8 cellular contexts compared by ENCODE assay signal in the genomic region with DNA sequence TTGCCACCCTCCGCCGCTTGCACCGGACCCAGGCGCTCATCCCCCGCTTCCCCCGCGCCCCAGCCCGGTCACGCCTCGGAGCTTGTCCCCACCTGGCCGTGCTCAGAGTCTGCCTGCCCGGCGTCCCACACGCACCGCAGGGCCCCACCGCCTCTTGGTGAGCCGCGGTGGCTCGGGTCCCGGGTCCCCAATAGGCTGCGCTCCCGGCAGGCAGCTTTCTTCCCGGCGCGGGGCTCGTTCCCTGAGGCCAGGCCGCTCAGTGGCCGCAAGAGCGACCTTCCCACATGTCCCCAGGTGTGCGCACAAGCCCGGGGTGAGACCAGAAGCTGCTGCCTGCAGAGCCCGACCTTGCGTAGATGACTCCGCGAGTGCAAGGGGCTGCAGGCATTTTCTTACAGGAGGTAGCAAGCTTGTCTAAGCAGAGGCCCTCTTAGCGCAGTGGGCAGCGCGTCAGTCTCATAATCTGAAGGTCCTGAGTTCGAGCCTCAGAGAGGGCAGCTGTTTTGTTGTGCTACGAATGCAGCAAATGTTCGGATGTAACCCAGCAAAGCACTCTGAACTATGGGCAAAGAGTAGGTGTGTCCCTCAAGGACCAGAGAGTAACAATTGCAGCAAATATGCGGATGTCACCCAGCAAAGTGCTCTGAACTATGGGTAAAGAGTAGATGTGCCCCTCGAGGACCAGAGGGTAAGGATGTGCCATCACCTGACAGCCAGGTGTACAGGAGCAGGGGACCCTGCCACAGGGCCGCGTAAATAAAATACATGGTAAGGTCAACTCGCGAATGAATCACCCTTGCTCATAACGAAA. TPM values are rescaled to one million over a fixed set of nuclear protein-coding genes. Genes with fewer than 3 reads are reported as not detected.
DNase-seq lines count a peak whose midpoint lies in the region; ATAC-seq, FAIRE-seq and TF ChIP-seq lines count a peak whose summit lies in the region.

No MANE protein-coding gene starts in this region.

- intact Hi-C loops in HepG2 (cut with micrococcal nuclease; ENCODE audit: unreplicated experiment), result loop anchor here (2.0 to 10.0 kb wide), 2 partner anchors 15 to 189 kb away; no protein-coding TSS in a partner anchor

- FAIRE-seq in HepG2 (lab: Jason Lieb, UNC) (peak; percentile 96), small intestine (lab: Jason Lieb, UNC) (no peak)

- no peaks in the 10 kb centered on the region for H3K79me2 ChIP-seq in HepG2 (ENCODE audit: insufficient read depth, low read length)

- no peak overlapping the region for H2AFZ ChIP-seq in HepG2 (ENCODE audit: low read length)

- POLR2A ChIA-PET in HepG2 (lab: Yijun Ruan, JAX), result interaction anchor here (0.7 to 2.1 kb wide), 7 partner anchors 14 to 168 kb away, joined by 3 to 13 read pairs (median 3); a partner anchor contains a TSS

- peak overlapping the region; percentile 41 for H3K27ac ChIP-seq in HepG2 (ENCODE audit: extremely low read length, insufficient read depth, low read length)
- H3K27ac ChIP-seq in suprapubic skin, result no peak overlapping the region
- H3K27ac ChIP-seq in small intestine (ENCODE audit: low read depth in 1 of 2, low read length in 1 of 2), result no peak overlapping the region

- no peak; the same call in 1 of the 2 replicates for TF ChIP-seq RAD21 in HepG2 (CRISPR knock-in tag; IDR thresholded peaks at IDR 0.05)

- H3K9ac ChIP-seq in HepG2 (ENCODE audit: insufficient read depth, low read depth, low read length), result peak overlapping the region; percentile 35

- H3K4me1 ChIP-seq in HepG2 (ENCODE audit: insufficient read depth, low read length), result peaks cover 30% of the 10 kb centered on the region
- no peaks in the 10 kb centered on the region for H3K4me1 ChIP-seq in suprapubic skin
- H3K4me1 ChIP-seq in small intestine (ENCODE audit: control insufficient read depth in 2 of 2, insufficient read depth in 1 of 2, low read depth in 1 of 2, low read length in 1 of 2), result no peaks in the 10 kb centered on the region

- CTCF ChIA-PET in HepG2 (lab: Yijun Ruan, JAX; ENCODE audit: low intra/inter-chr PET ratio, low total read pairs), result interaction anchor here (1.5 to 1.8 kb wide), 2 partner anchors 14 to 15 kb away, joined by 4 to 7 read pairs; no protein-coding TSS in a partner anchor

- peak; percentile 73 for ATAC-seq in GM21619 (IDR thresholded peaks at IDR 0.05; ENCODE audit: unreplicated experiment)
- ATAC-seq in HepG2, result peak; percentile 93
- ATAC-seq in GM19455 (IDR thresholded peaks at IDR 0.05; ENCODE audit: unreplicated experiment), result no peak

- H3K4me3 ChIP-seq in HepG2 (replicated peaks in 1 of 3; ENCODE audit: insufficient read depth in 1 of 3, low read depth in 2 of 3, low read length in 3 of 3), result peak overlapping the region; percentile 57 to 80 (median 59)
- peak overlapping the region; percentile 7 for H3K4me3 ChIP-seq in suprapubic skin
- no peak overlapping the region for H3K4me3 ChIP-seq in small intestine (ENCODE audit: low read depth in 1 of 2, low read length in 2 of 2)

- TF ChIP-seq POLR2A in HepG2 (IDR thresholded peaks at IDR 0.05; ENCODE audit: insufficient read depth in 1 of 2, low read depth in 2 of 2, low read length in 2 of 2) (no peak), suprapubic skin (IDR thresholded peaks at IDR 0.05) (no peak)

- TF ChIP-seq EP300 in HepG2 (IDR thresholded peaks at IDR 0.05; ENCODE audit: low read depth in 2 of 2, low read length in 2 of 2) (peak; percentile 9 to 43; a peak in 1 of 4 replicates), HepG2 (CRISPR knock-in tag; IDR thresholded peaks at IDR 0.05; ENCODE audit: borderline replicate concordance) (peak; percentile 59; the same call in 1 of the 2 replicates), suprapubic skin (IDR thresholded peaks at IDR 0.05) (no peak)

- in situ Hi-C loops in HepG2 (cut with HindIII; ENCODE audit: extremely low pct_ligation_motif_present, low pct_unique_long_range_greater_than_20kb), result no loop called here

- no TSS peak for BruUV-seq in HepG2 (replicated peaks; lab: Mats Ljungman, UMichigan)

- no peaks in the 10 kb centered on the region for H3K36me3 ChIP-seq in HepG2 (replicated peaks in 1 of 2; ENCODE audit: control insufficient read depth in 1 of 2, insufficient read depth in 2 of 2, low read length in 2 of 2)
- H3K36me3 ChIP-seq in suprapubic skin, result no peaks in the 10 kb centered on the region
- H3K36me3 ChIP-seq in small intestine (ENCODE audit: control insufficient read depth in 2 of 2, insufficient read depth in 2 of 2, low read length in 2 of 2), result no peaks in the 10 kb centered on the region

- 1% methylated on average over 35 of the region's 48 CpGs for WGBS in HepG2 (ENCODE audit: low lambda C conversion rate)
- WGBS in suprapubic skin, result 1% methylated on average over 33 of the region's 48 CpGs
- whole genome bisulfite sequencing in small intestine, 3 donors, result 3 to 11% (median 9%) methylated on average over 37 to 48 of the region's 48 CpGs

- peak overlapping the region; percentile 83 for H3K4me2 ChIP-seq in HepG2 (ENCODE audit: low read depth, low read length)

- TF ChIP-seq CTCF in HepG2 (CRISPR knock-in tag; IDR thresholded peaks at IDR 0.05), result peak; percentile 44
- no peak for TF ChIP-seq CTCF in suprapubic skin (IDR thresholded peaks at IDR 0.05)

- H3K27me3 ChIP-seq in HepG2 (ENCODE audit: control insufficient read depth in 1 of 2, insufficient read depth in 2 of 2, low read length in 2 of 2), result peaks cover 4 to 32% of the 10 kb centered on the region in 2 experiments
- H3K27me3 ChIP-seq in suprapubic skin, result peaks cover 40% of the 10 kb centered on the region
- peaks cover 3 to 18% of the 10 kb centered on the region in 2 donors for H3K27me3 ChIP-seq in small intestine (ENCODE audit: control insufficient read depth in 2 of 2, insufficient read depth in 2 of 2, low read length in 2 of 2)

- DNase-seq in DMS153 (lab: John Stamatoyannopoulos, UW), result peak; percentile 84
- DNase-seq in NCI-H1436 (lab: John Stamatoyannopoulos, UW), result peak; percentile 60
- DNase-seq in astrocyte of the hippocampus (ENCODE audit: low read depth, low spot score), result peak; percentile 79
- peak; percentile 99 for DNase-seq in HepG2 (ENCODE audit: low spot score)
- DNase-seq in suprapubic skin (ENCODE audit: low spot score in 2 of 2), result peak in 1 of 2 donors; percentile 59
- DNase-seq in small intestine, result no peak

- H3K9me3 ChIP-seq in HepG2 (ENCODE audit: low read length) (no peaks in the 10 kb centered on the region), suprapubic skin (no peaks in the 10 kb centered on the region), small intestine (ENCODE audit: control insufficient read depth, low read depth) (no peaks in the 10 kb centered on the region)

- H4K20me1 ChIP-seq in HepG2 (ENCODE audit: insufficient read depth, low read length), result no peaks in the 10 kb centered on the region

TF ChIP-seq in HepG2, 621 proteins besides CTCF, POLR2A, EP300 and RAD21 (continues in another document):
- TF ChIP-seq IKZF1 (IDR thresholded peaks at IDR 0.05), result no peak

RNA-seq across cellular contexts. Expression of a gene that starts 15.6 kb away (rescaled TPM):
- not detected in 2 replicates for total RNA-seq in HepG2 (2016; rRNA removed; fragmentation: Illumina TruSeq; extraction: Trizol)
- not detected in 2 replicates for total RNA-seq in HepG2 (2016; cell fraction: cytosol; rRNA removed; fragmentation: Illumina TruSeq; extraction: Trizol; ENCODE audit: low read depth)
- not detected in 2 replicates for total RNA-seq in HepG2 (2016; cell fraction: insoluble cytoplasmic fraction; rRNA removed; fragmentation: Illumina TruSeq; extraction: Trizol)
- not detected in 2 replicates for total RNA-seq in HepG2 (2016; cell fraction: membrane; rRNA removed; fragmentation: Illumina TruSeq; extraction: Trizol)
- not detected in 2 replicates for total RNA-seq in HepG2 (2016; cell fraction: nucleus; rRNA removed; fragmentation: Illumina TruSeq; extraction: Trizol)
- not detected in 2 replicates for polyA plus RNA-seq in HepG2 (2011; rRNA removed)
- polyA plus RNA-seq in HepG2 (2011; cell fraction: cytosol; rRNA removed), result not detected in 2 replicates
- polyA plus RNA-seq in HepG2 (2011; cell fraction: nucleus; rRNA removed), result 0.10 TPM in 1 of 2 replicates, not detected in the other
- not detected in 2 replicates for polyA plus RNA-seq in HepG2 (2012)
- not detected in 2 replicates for polyA plus RNA-seq in HepG2 (2016; cell fraction: cytosol; fragmentation: Illumina TruSeq; extraction: Trizol; ENCODE audit: low read depth)
- polyA plus RNA-seq in HepG2 (2016; cell fraction: insoluble cytoplasmic fraction; fragmentation: Illumina TruSeq; extraction: Trizol; ENCODE audit: low read depth), result not detected in 2 replicates
- not detected in 2 replicates for polyA plus RNA-seq in HepG2 (2016; cell fraction: membrane; fragmentation: Illumina TruSeq; extraction: Trizol; ENCODE audit: low read depth)
- not detected in 2 replicates for polyA plus RNA-seq in HepG2 (2016; cell fraction: nucleus; fragmentation: Illumina TruSeq; extraction: Trizol; ENCODE audit: insufficient read depth, low read depth)
- polyA minus RNA-seq in HepG2 (2011; rRNA and poly(A)+ RNA removed; ENCODE audit: low replicate concordance), result not detected in 2 replicates
- not detected in 2 replicates for polyA minus RNA-seq in HepG2 (2011; cell fraction: cytosol; rRNA and poly(A)+ RNA removed)
- not detected in 2 replicates for polyA minus RNA-seq in HepG2 (2011; cell fraction: nucleus; rRNA and poly(A)+ RNA removed)
- not detected for total RNA-seq in suprapubic skin
- polyA plus RNA-seq in small intestine, result not detected

RNA-seq across cellular contexts. Expression of a gene that starts 35.8 kb away (rescaled TPM):
- total RNA-seq in HepG2 (2016; rRNA removed; fragmentation: Illumina TruSeq; extraction: Trizol), result 12.2 and 14.0 TPM in 2 replicates
- total RNA-seq in HepG2 (2016; cell fraction: cytosol; rRNA removed; fragmentation: Illumina TruSeq; extraction: Trizol; ENCODE audit: low read depth), result 3.5 and 3.6 TPM in 2 replicates
- total RNA-seq in HepG2 (2016; cell fraction: insoluble cytoplasmic fraction; rRNA removed; fragmentation: Illumina TruSeq; extraction: Trizol), result 13.3 and 16.5 TPM in 2 replicates
- 10.1 and 11.2 TPM in 2 replicates for total RNA-seq in HepG2 (2016; cell fraction: membrane; rRNA removed; fragmentation: Illumina TruSeq; extraction: Trizol)
- total RNA-seq in HepG2 (2016; cell fraction: nucleus; rRNA removed; fragmentation: Illumina TruSeq; extraction: Trizol), result 10.9 and 15.4 TPM in 2 replicates
- 8.6 and 9.0 TPM in 2 replicates for polyA plus RNA-seq in HepG2 (2011; rRNA removed)
- polyA plus RNA-seq in HepG2 (2011; cell fraction: cytosol; rRNA removed), result 4.5 and 5.9 TPM in 2 replicates
- polyA plus RNA-seq in HepG2 (2011; cell fraction: nucleus; rRNA removed), result 20.0 and 26.0 TPM in 2 replicates
- 9.4 and 12.6 TPM in 2 replicates for polyA plus RNA-seq in HepG2 (2012)
- polyA plus RNA-seq in HepG2 (2016; cell fraction: cytosol; fragmentation: Illumina TruSeq; extraction: Trizol; ENCODE audit: low read depth), result 3.0 and 4.3 TPM in 2 replicates
- polyA plus RNA-seq in HepG2 (2016; cell fraction: insoluble cytoplasmic fraction; fragmentation: Illumina TruSeq; extraction: Trizol; ENCODE audit: low read depth), result 13.3 and 14.9 TPM in 2 replicates
- 6.6 and 7.5 TPM in 2 replicates for polyA plus RNA-seq in HepG2 (2016; cell fraction: membrane; fragmentation: Illumina TruSeq; extraction: Trizol; ENCODE audit: low read depth)
- 23.3 and 26.4 TPM in 2 replicates for polyA plus RNA-seq in HepG2 (2016; cell fraction: nucleus; fragmentation: Illumina TruSeq; extraction: Trizol; ENCODE audit: insufficient read depth, low read depth)
- polyA minus RNA-seq in HepG2 (2011; rRNA and poly(A)+ RNA removed; ENCODE audit: low replicate concordance), result 3.7 and 8.1 TPM in 2 replicates
- polyA minus RNA-seq in HepG2 (2011; cell fraction: cytosol; rRNA and poly(A)+ RNA removed), result 2.6 and 3.8 TPM in 2 replicates
- 14.2 and 15.2 TPM in 2 replicates for polyA minus RNA-seq in HepG2 (2011; cell fraction: nucleus; rRNA and poly(A)+ RNA removed)
- 1 to 10 TPM; 2.5 to 5.8 (median 4.8) TPM for total RNA-seq in suprapubic skin
- polyA plus RNA-seq in small intestine, result 1 to 10 TPM; 3.5 to 5.1 (median 4.7) TPM

Comparison
In these comparisons a context has a peak if more than half of its experiments do, and no peak if none do; other contexts are left out.
1. H3K4me3 ChIP-seq: peak in HepG2 (3 of 3) and suprapubic skin (single experiment); none in small intestine (0 of 2).